16 cellular contexts compared by ENCODE assay signal in the genomic region with DNA sequence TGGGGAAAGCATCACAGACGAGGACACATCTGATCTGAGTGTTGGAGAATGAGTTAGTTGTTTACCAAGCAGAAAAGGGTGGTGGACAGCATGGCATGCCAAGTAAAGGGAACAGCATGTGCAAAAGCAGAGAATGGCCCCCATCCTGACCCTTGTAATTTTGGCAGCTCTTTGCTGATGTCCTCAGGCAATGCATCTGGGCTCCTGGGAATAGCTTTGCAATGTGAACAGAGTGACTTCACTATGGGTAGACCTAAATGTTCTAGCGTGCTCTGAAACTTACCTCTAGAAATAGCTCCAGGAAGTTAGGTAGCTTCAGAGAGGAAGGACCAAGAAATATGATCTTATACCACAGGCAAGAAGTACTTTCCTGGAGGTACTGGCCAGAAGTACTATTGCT.
DNase-seq lines count a peak whose midpoint lies in the region; ATAC-seq and TF ChIP-seq lines count a peak whose summit lies in the region.
"Had no signal": no experiment of that assay in that cellular context is flagged by ENCODE, and none has a peak within 500 bp of the region (broad histone marks: within the 10 kb centered on the region; RNA-seq: fewer than 3 reads in every experiment).

No MANE protein-coding gene starts in this region.

- peak; percentile 36 for TF ChIP-seq EP300 in esophagus muscularis mucosa (IDR thresholded peaks at IDR 0.05)

- DNase-seq in ELF-1 (ENCODE audit: low read depth, low spot score): peak; percentile 9
- DNase-seq in esophagus muscularis mucosa (ENCODE audit: extremely low spot score): no peak
- peak in 1 of 2 donors; percentile 71 for DNase-seq in psoas muscle
- no peak for DNase-seq in stimulated activated CD4-positive, alpha-beta T cell treated with anti-CD3 and anti-CD28 coated beads, Interleukin-2, amount 100 ng/mL, for 24 hours
- no peak for DNase-seq in RKO (ENCODE audit: low spot score)
- DNase-seq in stimulated activated CD4-positive, alpha-beta T cell treated with anti-CD3 and anti-CD28 coated beads, Interleukin-2, amount 100 ng/mL, for 48 hours: no peak
- DNase-seq: activated CD4-positive, CD25-positive, alpha-beta regulatory T cell; activated naive CD4-positive, alpha-beta T cell treated with anti-CD3 and anti-CD28 coated beads for 36 hours; H9; IMR-90; islet precursor cell; NCI-H1436; nucleus accumbens; T-cell had no signal

- no peak for TF ChIP-seq POLR2A in esophagus muscularis mucosa (IDR thresholded peaks at IDR 0.05; ENCODE audit: low read depth)

- H3K4me3 ChIP-seq in esophagus muscularis mucosa: no peak overlapping the region
- H3K4me3 ChIP-seq in psoas muscle: no peak overlapping the region
- H3K4me3 ChIP-seq: skin epidermis had no signal

- ATAC-seq in HG02885 (IDR thresholded peaks at IDR 0.05; ENCODE audit: poor library complexity, unreplicated experiment) (peak; percentile 40), psoas muscle (peak; percentile 87 to 97 (median 93))
- ATAC-seq: T-cell had no signal

- H3K27me3 ChIP-seq in esophagus muscularis mucosa: no peaks in the 10 kb centered on the region
- no peaks in the 10 kb centered on the region for H3K27me3 ChIP-seq in psoas muscle (ENCODE audit: insufficient read depth in 3 of 3, low read length in 2 of 3)

- WGBS in esophagus muscularis mucosa: 89% methylated on average over 2 of the region's 2 CpGs
- WGBS in psoas muscle, 3 donors: 21 to 59% (median 25%) methylated on average over 2 of the region's 2 CpGs

- H3K9me3 ChIP-seq in esophagus muscularis mucosa (no peaks in the 10 kb centered on the region), psoas muscle (no peaks in the 10 kb centered on the region)

- H3K4me1 ChIP-seq in esophagus muscularis mucosa (peaks cover 12 to 77% (median 71%) of the 10 kb centered on the region in 4 donors), psoas muscle (peaks cover 26% of the 10 kb centered on the region)

- TF ChIP-seq CTCF in esophagus muscularis mucosa (IDR thresholded peaks at IDR 0.05): no peak
- TF ChIP-seq CTCF in psoas muscle (IDR thresholded peaks at IDR 0.05): no peak

- H3K27ac ChIP-seq in esophagus muscularis mucosa (replicated peaks in 1 of 4) (peak overlapping the region; percentile 0 to 48 (median 28)), psoas muscle (peak overlapping the region; percentile 48)
- H3K27ac ChIP-seq: skin epidermis had no signal

- peaks cover 0 to 3% (median 0%) of the 10 kb centered on the region in 4 donors for H3K36me3 ChIP-seq in esophagus muscularis mucosa
- H3K36me3 ChIP-seq in psoas muscle (ENCODE audit: insufficient read depth in 1 of 2, low read depth in 1 of 2): no peaks in the 10 kb centered on the region

- intact Hi-C loops in esophagus muscularis mucosa (cut with DNase I): no loop called here
- intact Hi-C loops in psoas muscle (cut with DNase I): no loop called here
